Comparison of ENCODE assay signal across 21 cellular contexts in the genomic region with DNA sequence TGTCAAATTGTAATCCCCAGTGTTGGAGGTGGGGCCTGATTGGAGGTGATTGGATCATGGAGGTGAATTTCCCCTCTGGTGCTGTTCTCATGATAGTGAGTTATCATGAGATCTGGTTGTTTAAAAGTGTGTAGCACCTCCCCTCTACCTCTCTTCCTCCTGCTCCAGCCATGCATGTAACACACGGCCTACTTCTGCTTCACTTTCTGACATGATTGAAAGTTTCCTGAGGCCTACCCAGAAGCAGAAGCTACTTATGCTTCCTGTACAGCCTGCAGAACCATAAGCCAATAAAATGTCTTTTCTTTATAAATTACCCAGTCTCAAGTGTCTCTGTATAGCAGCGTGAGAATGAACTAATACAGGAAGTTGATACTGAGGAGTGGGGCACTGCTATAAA.
"Had no signal": no experiment of that assay in that cellular context is flagged by ENCODE, and none has a peak within 500 bp of the region (broad histone marks: within the 10 kb centered on the region; RNA-seq: fewer than 3 reads in every experiment).

No MANE protein-coding gene starts in this region.

- ATAC-seq: activated T-cell treated with anti-CD3 and anti-CD28 coated beads, Interleukin-2, amount 50 U/mL, for 4 hours; natural killer cell treated with Interleukin-12 subunit alpha and Interleukin-12 subunit beta and Interleukin-15 and Interleukin-18, amount 100 ng/mL, for 72 hours; psoas muscle; right cardiac atrium; T-helper 17 cell had no signal

- H3K9me3 Mint-ChIP-seq: activated naive CD4-positive, alpha-beta T cell treated with anti-CD3 and anti-CD28 coated beads, Interleukin-2, amount 10 ng/mL, durations not matched to agents 7 days and 5 days; activated T-cell treated with anti-CD3 and anti-CD28 coated beads, Interleukin-2, amount 50 U/mL, for 4 hours; natural killer cell treated with Interleukin-12 subunit alpha and Interleukin-12 subunit beta and Interleukin-15 and Interleukin-18, amount 100 ng/mL, for 72 hours; stimulated activated naive CD8-positive, alpha-beta T cell treated with anti-CD3 and anti-CD28 coated beads, Interleukin-15, Interleukin-2, amounts not matched to agents 100 ng/mL and 50 ng/mL, for 24 hours had no signal

- H3K4me3 Mint-ChIP-seq: activated naive CD4-positive, alpha-beta T cell treated with anti-CD3 and anti-CD28 coated beads, Interleukin-2, amount 10 ng/mL, durations not matched to agents 7 days and 5 days; activated T-cell treated with anti-CD3 and anti-CD28 coated beads, Interleukin-2, amount 50 U/mL, for 4 hours; mesothelial cell of epicardium; natural killer cell treated with Interleukin-12 subunit alpha and Interleukin-12 subunit beta and Interleukin-15 and Interleukin-18, amount 100 ng/mL, for 72 hours; stimulated activated naive CD8-positive, alpha-beta T cell treated with anti-CD3 and anti-CD28 coated beads, Interleukin-15, Interleukin-2, amounts not matched to agents 100 ng/mL and 50 ng/mL, for 24 hours; T-helper 17 cell had no signal

- H3K4me1 Mint-ChIP-seq: mesothelial cell of epicardium had no signal

- H3K36me3 Mint-ChIP-seq: natural killer cell treated with Interleukin-12 subunit alpha and Interleukin-12 subunit beta and Interleukin-15 and Interleukin-18, amount 100 ng/mL, for 72 hours had no signal

- DNase-seq: activated CD8-positive, alpha-beta memory T cell treated with anti-CD3 and anti-CD28 coated beads, Interleukin-2, amount 50 U/mL, for 48 hours; activated effector memory CD4-positive, alpha-beta T cell treated with Interleukin-2 at 50 U/mL for 16 hours; activated naive CD4-positive, alpha-beta T cell treated with anti-CD3 and anti-CD28 coated beads, Interleukin-2, amount 10 ng/mL, durations not matched to agents 7 days and 5 days; activated T-cell treated with anti-CD3 and anti-CD28 coated beads, Interleukin-2, amount 50 U/mL, for 4 hours; amygdala; colonic mucosa; dorsolateral prefrontal cortex; glutamatergic neuron; hippocampal formation; left ventricle myocardium inferior; ovary; psoas muscle; right cardiac atrium; stimulated activated CD4-positive, alpha-beta T cell treated with anti-CD3 and anti-CD28 coated beads, Interleukin-4, amount 100 ng/mL, for 24 hours; substantia nigra; T-helper 17 cell; tibial artery; WERI-Rb-1 had no signal

- H3K27me3 Mint-ChIP-seq: activated naive CD4-positive, alpha-beta T cell treated with anti-CD3 and anti-CD28 coated beads, Interleukin-2, amount 10 ng/mL, durations not matched to agents 7 days and 5 days; natural killer cell treated with Interleukin-12 subunit alpha and Interleukin-12 subunit beta and Interleukin-15 and Interleukin-18, amount 100 ng/mL, for 72 hours; stimulated activated naive CD8-positive, alpha-beta T cell treated with anti-CD3 and anti-CD28 coated beads, Interleukin-15, Interleukin-2, amounts not matched to agents 100 ng/mL and 50 ng/mL, for 24 hours; T-helper 17 cell had no signal

- H3K27ac Mint-ChIP-seq: activated naive CD4-positive, alpha-beta T cell treated with anti-CD3 and anti-CD28 coated beads, Interleukin-2, amount 10 ng/mL, durations not matched to agents 7 days and 5 days; mesothelial cell of epicardium; natural killer cell treated with Interleukin-12 subunit alpha and Interleukin-12 subunit beta and Interleukin-15 and Interleukin-18, amount 100 ng/mL, for 72 hours; stimulated activated naive CD8-positive, alpha-beta T cell treated with anti-CD3 and anti-CD28 coated beads, Interleukin-15, Interleukin-2, amounts not matched to agents 100 ng/mL and 50 ng/mL, for 24 hours; T-helper 17 cell had no signal
